9 cellular contexts compared by ENCODE assay signal in the genomic region with DNA sequence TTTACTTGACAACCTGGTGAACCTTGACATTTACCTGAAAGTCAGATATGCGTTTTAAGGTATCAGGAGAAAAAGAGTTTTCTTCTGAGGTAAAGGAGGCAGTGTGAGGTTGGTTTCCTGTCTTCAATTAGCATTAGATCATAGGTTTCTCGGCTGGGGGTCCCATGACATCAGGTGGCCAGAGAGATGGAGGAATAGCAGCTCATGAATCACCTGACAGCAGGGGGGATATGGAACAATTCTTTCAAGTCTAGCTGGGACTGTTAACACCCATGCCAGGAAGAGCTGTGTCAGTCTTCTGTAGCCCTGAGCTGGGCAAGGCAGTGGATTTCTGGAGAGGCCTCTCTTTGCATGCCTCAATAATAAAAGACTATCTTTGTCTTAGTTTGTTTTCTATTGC.
DNase-seq lines count a peak whose midpoint lies in the region; ATAC-seq and TF ChIP-seq lines count a peak whose summit lies in the region.
"Had no signal": no experiment of that assay in that cellular context is flagged by ENCODE, and none has a peak within 500 bp of the region (broad histone marks: within the 10 kb centered on the region; RNA-seq: fewer than 3 reads in every experiment).

No MANE protein-coding gene starts in this region.

- H3K36me3 Mint-ChIP-seq in activated CD4-positive, alpha-beta T cell treated with anti-CD3 and anti-CD28 coated beads, Interleukin-2, amount 10 ng/mL, durations not matched to agents 24 days and 14 days (ENCODE audit: low read depth) = no peaks in the 10 kb centered on the region
- no peaks in the 10 kb centered on the region for H3K36me3 Mint-ChIP-seq in chondrocyte (ENCODE audit: low read depth)

- peaks cover 13 to 88% (median 71%) of the 10 kb centered on the region in 5 donors for H3K4me1 ChIP-seq in subcutaneous abdominal adipose tissue (ENCODE audit: control insufficient read depth in 5 of 5, insufficient read depth in 5 of 5, low read length in 5 of 5)

- no peaks in the 10 kb centered on the region for H3K27me3 ChIP-seq in subcutaneous abdominal adipose tissue (ENCODE audit: control insufficient read depth in 5 of 5, insufficient read depth in 4 of 5, low read length in 5 of 5)

- no peak overlapping the region for H3K4me3 Mint-ChIP-seq in activated CD4-positive, alpha-beta T cell treated with anti-CD3 and anti-CD28 coated beads, Interleukin-2, amount 10 ng/mL, durations not matched to agents 24 days and 14 days
- H3K4me3 Mint-ChIP-seq in chondrocyte (ENCODE audit: unreplicated experiment) = no peak overlapping the region

- no peak for TF ChIP-seq CTCF in chondrocyte (IDR thresholded peaks at IDR 0.05)

- no peak overlapping the region for H3K9ac ChIP-seq in subcutaneous abdominal adipose tissue (ENCODE audit: low read length in 5 of 5)

- no peaks in the 10 kb centered on the region for H3K27me3 Mint-ChIP-seq in activated CD4-positive, alpha-beta T cell treated with anti-CD3 and anti-CD28 coated beads, Interleukin-2, amount 10 ng/mL, durations not matched to agents 24 days and 14 days
- H3K27me3 Mint-ChIP-seq in chondrocyte (ENCODE audit: low read depth) = no peaks in the 10 kb centered on the region

- H3K9me3 ChIP-seq in subcutaneous abdominal adipose tissue (ENCODE audit: control insufficient read depth in 5 of 5, low read length in 5 of 5) = no peaks in the 10 kb centered on the region

- intact Hi-C loops in activated CD4-positive, alpha-beta T cell treated with anti-CD3 and anti-CD28 coated beads, Interleukin-2, amount 10 ng/mL, durations not matched to agents 24 days and 14 days (cut with micrococcal nuclease) = no loop called here
- intact Hi-C loops in cardiac septum (cut with DNase I) = loop anchor here (5.0 kb wide), 1 partner anchor 42 kb away; no protein-coding TSS in a partner anchor

- no peaks in the 10 kb centered on the region for H3K36me3 ChIP-seq in subcutaneous abdominal adipose tissue (ENCODE audit: control insufficient read depth in 5 of 5, insufficient read depth in 5 of 5, low read length in 5 of 5)

- DNase-seq in activated CD4-positive, alpha-beta T cell treated with anti-CD3 and anti-CD28 coated beads, Interleukin-2, amount 10 ng/mL, durations not matched to agents 24 days and 14 days = peak; percentile 52
- no peak for DNase-seq in activated CD4-positive, alpha-beta T cell treated with anti-CD3 and anti-CD28 coated beads, Interleukin-2, amount 50 U/mL, for 1 hour
- DNase-seq in chondrocyte (ENCODE audit: low spot score) (no peak), cardiac septum (ENCODE audit: low spot score) (no peak)
- no peak for DNase-seq in activated naive CD4-positive, alpha-beta T cell (lab: John Stamatoyannopoulos, UW)
- DNase-seq: OCI-M1 had no signal

- no peak overlapping the region for H3K27ac Mint-ChIP-seq in activated CD4-positive, alpha-beta T cell treated with anti-CD3 and anti-CD28 coated beads, Interleukin-2, amount 10 ng/mL, durations not matched to agents 24 days and 14 days
- H3K27ac Mint-ChIP-seq in chondrocyte (ENCODE audit: unreplicated experiment) = peak overlapping the region; percentile 13

- no peak overlapping the region for H3K4me3 ChIP-seq in subcutaneous abdominal adipose tissue (ENCODE audit: low read depth in 1 of 5, low read length in 5 of 5)

- ATAC-seq in HG03457 (IDR thresholded peaks at IDR 0.05; ENCODE audit: unreplicated experiment) (peak; percentile 24), HG03432 (IDR thresholded peaks at IDR 0.05; ENCODE audit: unreplicated experiment) (no peak)

- H3K27ac ChIP-seq in subcutaneous abdominal adipose tissue (ENCODE audit: low read depth, low read length) = peak overlapping the region; percentile 83

- no peaks in the 10 kb centered on the region for H3K9me3 Mint-ChIP-seq in activated CD4-positive, alpha-beta T cell treated with anti-CD3 and anti-CD28 coated beads, Interleukin-2, amount 10 ng/mL, durations not matched to agents 24 days and 14 days
- H3K9me3 Mint-ChIP-seq in chondrocyte (ENCODE audit: low read depth) = no peaks in the 10 kb centered on the region

- H3K4me1 Mint-ChIP-seq in activated CD4-positive, alpha-beta T cell treated with anti-CD3 and anti-CD28 coated beads, Interleukin-2, amount 10 ng/mL, durations not matched to agents 24 days and 14 days = peaks cover 39% of the 10 kb centered on the region
- peaks cover 78% of the 10 kb centered on the region for H3K4me1 Mint-ChIP-seq in chondrocyte (ENCODE audit: low read depth)
